1 cellular context compared by ENCODE assay signal in genomic region chr20:33732166-33732970, GRCh38.
A peak's percentile ranks its signal among the peaks of the same experiment; 100 is the strongest.
TF ChIP-seq lines count a peak whose summit lies in the region.

No MANE protein-coding gene starts in this region.

TF ChIP-seq in H1, 55 proteins besides CTCF, POLR2A, EP300 and RAD21:
- no peak for TF ChIP-seq CHD7 (IDR thresholded peaks at IDR 0.05; ENCODE audit: insufficient replicate concordance, low read length)
- peak; percentile 86 for TF ChIP-seq ASH2L (IDR thresholded peaks at IDR 0.05; ENCODE audit: low read length)
- TF ChIP-seq ZNF274 (IDR thresholded peaks at IDR 0.05; ENCODE audit: borderline replicate concordance, extremely low read depth, low read length) = no peak
- TF ChIP-seq BACH1 (IDR thresholded peaks at IDR 0.05; ENCODE audit: low read length) = no peak
- TF ChIP-seq CTBP2 (IDR thresholded peaks at IDR 0.05; ENCODE audit: borderline replicate concordance, insufficient read depth, insufficient read length, low read length) = no peak
- TF ChIP-seq SP1 (IDR thresholded peaks at IDR 0.05; ENCODE audit: low read depth, low read length) = no peak
- TF ChIP-seq NANOG (IDR thresholded peaks at IDR 0.05; ENCODE audit: insufficient read depth, low read depth, low read length, poor library complexity, severe bottlenecking) = no peak
- no peak; the same call in 1 of the 2 replicates for TF ChIP-seq TAF1 (IDR thresholded peaks at IDR 0.05; ENCODE audit: low read depth, low read length)
- TF ChIP-seq SUZ12 (IDR thresholded peaks at IDR 0.05; ENCODE audit: low read length) = no peak
- TF ChIP-seq EZH2 (IDR thresholded peaks at IDR 0.05; ENCODE audit: low read depth, low read length, severe bottlenecking) = no peak
- TF ChIP-seq TAF7 (optimal IDR thresholded peaks at IDR 0.05; ENCODE audit: borderline replicate concordance, low read depth, low read length) = peak; percentile 7
- TF ChIP-seq NRF1 (IDR thresholded peaks at IDR 0.05; ENCODE audit: low read depth, low read length) = no peak
- peak; percentile 8; the same call in 1 of the 2 replicates for TF ChIP-seq GABPA (IDR thresholded peaks at IDR 0.05; ENCODE audit: borderline replicate concordance, insufficient read depth, low read length)
- no peak for TF ChIP-seq YY1 (IDR thresholded peaks at IDR 0.05; ENCODE audit: low read depth, low read length)
- no peak for TF ChIP-seq TEAD4 (IDR thresholded peaks at IDR 0.05; ENCODE audit: low read depth, low read length)
- no peak for TF ChIP-seq SIX5 (IDR thresholded peaks at IDR 0.05; ENCODE audit: low read depth, low read length)
- no peak for TF ChIP-seq BCL11A (IDR thresholded peaks at IDR 0.05; ENCODE audit: low read depth in 2 of 2, low read length in 2 of 2)
- TF ChIP-seq SAP30 (IDR thresholded peaks at IDR 0.05; ENCODE audit: insufficient read depth, insufficient replicate concordance, low read length) = no peak
- no peak for TF ChIP-seq SP4 (IDR thresholded peaks at IDR 0.05; ENCODE audit: low read length)
- peak; percentile 59 for TF ChIP-seq KDM4A (IDR thresholded peaks at IDR 0.05; ENCODE audit: low read depth, low read length, severe bottlenecking)
- TF ChIP-seq E2F6 (IDR thresholded peaks at IDR 0.05) = no peak; the same call in none of the 2 replicates
- TF ChIP-seq RXRA (IDR thresholded peaks at IDR 0.05; ENCODE audit: insufficient read depth, low read depth, low read length) = no peak
- TF ChIP-seq MAX (IDR thresholded peaks at IDR 0.05) = peak; percentile 70
- no peak for TF ChIP-seq HDAC6 (IDR thresholded peaks at IDR 0.05; ENCODE audit: low read depth, low read length)
- TF ChIP-seq JUN (IDR thresholded peaks at IDR 0.05; ENCODE audit: low read depth, low read length) = no peak
- TF ChIP-seq EGR1 (IDR thresholded peaks at IDR 0.05; ENCODE audit: borderline replicate concordance, low read depth, low read length) = 0 out of 2 replicates have a peak, but pooled peaks have one; percentile 13
- TF ChIP-seq TBP (IDR thresholded peaks at IDR 0.05; ENCODE audit: low read depth, low read length) = no peak
- no peak for TF ChIP-seq RFX5 (IDR thresholded peaks at IDR 0.05; ENCODE audit: borderline replicate concordance, low read depth, low read length)
- TF ChIP-seq RBBP5 (IDR thresholded peaks at IDR 0.05; ENCODE audit: borderline replicate concordance, low read depth, low read length) = no peak
- no peak for TF ChIP-seq USF2 (IDR thresholded peaks at IDR 0.05; ENCODE audit: low read length)
- TF ChIP-seq CBX8 (IDR thresholded peaks at IDR 0.05; ENCODE audit: borderline replicate concordance, low read depth, low read length) = no peak
- TF ChIP-seq PHF8 (conservative IDR thresholded peaks at IDR 0.05; ENCODE audit: low read depth, low read length) = peak; percentile 57; the same call in 1 of the 2 replicates
- TF ChIP-seq RNF2 (IDR thresholded peaks at IDR 0.05; ENCODE audit: borderline replicate concordance, low read depth, low read length, missing control alignments, poor library complexity, severe bottlenecking) = no peak
- TF ChIP-seq HDAC2 (IDR thresholded peaks at IDR 0.05; ENCODE audit: borderline replicate concordance in 1 of 2, low read depth in 2 of 2, low read length in 2 of 2) = no peak
- TF ChIP-seq ATF3 (IDR thresholded peaks at IDR 0.05; ENCODE audit: insufficient read depth, low read depth, low read length) = no peak
- TF ChIP-seq CREB1 (IDR thresholded peaks at IDR 0.05) = no peak
- peak; percentile 99 for TF ChIP-seq JUND (IDR thresholded peaks at IDR 0.05; ENCODE audit: low read length)
- no peak for TF ChIP-seq KDM1A (IDR thresholded peaks at IDR 0.05; ENCODE audit: borderline replicate concordance, low read length)
- no peak for TF ChIP-seq CHD1 (IDR thresholded peaks at IDR 0.05; ENCODE audit: low read depth, low read length)
